ENCODE assay signal across 8 cellular contexts in genomic region chr6:149885888-149886287, GRCh38. TPM values are rescaled to one million over a fixed set of nuclear protein-coding genes. Genes with fewer than 3 reads are reported as not detected.
"Had no signal": no experiment of that assay in that cellular context is flagged by ENCODE, and none has a peak within 500 bp of the region (broad histone marks: within the 10 kb centered on the region; RNA-seq: fewer than 3 reads in every experiment).

No MANE protein-coding gene starts in this region.

- FAIRE-seq: H1, H54, HTR-8/SVneo had no signal

- H3K4me3 ChIP-seq: GM23338 had no signal

- H3K9me3 Mint-ChIP-seq: GM23338, H9 had no signal

- H2AFZ ChIP-seq: GM23338 had no signal

- H3K4me3 Mint-ChIP-seq: GM23338, H9 had no signal

- DNase-seq: H9, HCEC 1CT, IMR-90, KBM-7 had no signal

- H3K27ac Mint-ChIP-seq: GM23338, H9 had no signal

- ATAC-seq: GM23338 had no signal

- H3K4me2 ChIP-seq: GM23338 had no signal

RNA-seq across cellular contexts. Expression of gene RAET1E, which starts 12.0 kb away (rescaled TPM):
- total RNA-seq: GM23338, H1, H9, IMR-90 had no signal
- polyA plus RNA-seq: GM23338, H1, IMR-90 had no signal

RNA-seq across cellular contexts. Expression of gene RAET1G, which starts 37.0 kb away (rescaled TPM):
- total RNA-seq: GM23338, H1, H9 had no signal
- polyA plus RNA-seq: GM23338 had no signal

RNA-seq across cellular contexts. Expression of gene ULBP2, which starts 55.9 kb away (rescaled TPM):
- total RNA-seq: GM23338, H1, H9 had no signal
- polyA plus RNA-seq: GM23338 had no signal
